Comparison of ENCODE assay signal across 23 cellular contexts in genomic region chr16:31478956-31479355, GRCh38. TPM values are rescaled to one million over a fixed set of nuclear protein-coding genes. Genes with fewer than 3 reads are reported as not detected.
"Had no signal": no experiment of that assay in that cellular context is flagged by ENCODE, and none has a peak within 500 bp of the region (broad histone marks: within the 10 kb centered on the region; RNA-seq: fewer than 3 reads in every experiment).

No MANE protein-coding gene starts in this region.

- DNase-seq: effector CD4-positive, alpha-beta T cell; endodermal cell; erythroblast; foreskin melanocyte; head of caudate nucleus; hippocampal formation; kidney glomerular epithelial cell; mesendoderm; naive B cell; ovary; stimulated activated CD4-positive, alpha-beta T cell treated with anti-CD3 and anti-CD28 coated beads, Interleukin-2, amount 100 ng/mL, for 48 hours; testis had no signal

- ATAC-seq: stimulated activated memory B cell treated with anti-CD40 and anti-IgM and Interleukin-4, amounts not matched to agents 10 μg/mL and 1 μg/mL and 100 μg/mL, for 72 hours had no signal

- H3K9me3 ChIP-seq: ovary, right atrium auricular region, testis, tibial nerve had no signal

- H3K27ac ChIP-seq: coronary artery, ovary, right atrium auricular region, testis, tibial nerve had no signal

- H3K9me3 Mint-ChIP-seq: endodermal cell; naive B cell; nephron; stimulated activated memory B cell treated with anti-CD40 and anti-IgM and Interleukin-4, amounts not matched to agents 10 μg/mL and 1 μg/mL and 100 μg/mL, for 72 hours; stimulated activated naive CD8-positive, alpha-beta T cell treated with anti-CD3 and anti-CD28 coated beads, Interleukin-15, Interleukin-2, amounts not matched to agents 100 ng/mL and 50 ng/mL, for 24 hours had no signal

- H3K27ac Mint-ChIP-seq: endodermal cell; naive B cell; stimulated activated memory B cell treated with anti-CD40 and anti-IgM and Interleukin-4, amounts not matched to agents 10 μg/mL and 1 μg/mL and 100 μg/mL, for 72 hours; stimulated activated naive CD8-positive, alpha-beta T cell treated with anti-CD3 and anti-CD28 coated beads, Interleukin-15, Interleukin-2, amounts not matched to agents 100 ng/mL and 50 ng/mL, for 24 hours had no signal

- H3K27me3 ChIP-seq: ovary, right atrium auricular region, testis, tibial nerve had no signal

- FAIRE-seq: endothelial cell of umbilical vein, small intestine had no signal

- H3K4me3 ChIP-seq: coronary artery, ovary, right atrium auricular region, testis, tibial nerve had no signal

- H3K4me3 Mint-ChIP-seq: endodermal cell; stimulated activated memory B cell treated with anti-CD40 and anti-IgM and Interleukin-4, amounts not matched to agents 10 μg/mL and 1 μg/mL and 100 μg/mL, for 72 hours; stimulated activated naive CD8-positive, alpha-beta T cell treated with anti-CD3 and anti-CD28 coated beads, Interleukin-15, Interleukin-2, amounts not matched to agents 100 ng/mL and 50 ng/mL, for 24 hours had no signal

- H3K36me3 ChIP-seq: ovary had no signal

- H3K36me3 Mint-ChIP-seq: naive B cell; stimulated activated memory B cell treated with anti-CD40 and anti-IgM and Interleukin-4, amounts not matched to agents 10 μg/mL and 1 μg/mL and 100 μg/mL, for 72 hours had no signal

RNA-seq across cellular contexts. Expression of gene SLC5A2, which starts 4.0 kb away (rescaled TPM):
- total RNA-seq: dermis microvascular lymphatic vessel endothelial cell, endothelial cell of umbilical vein, lung microvascular endothelial cell, right atrium auricular region, subcutaneous adipose tissue, tibial nerve had no signal
